In the genomic region with DNA sequence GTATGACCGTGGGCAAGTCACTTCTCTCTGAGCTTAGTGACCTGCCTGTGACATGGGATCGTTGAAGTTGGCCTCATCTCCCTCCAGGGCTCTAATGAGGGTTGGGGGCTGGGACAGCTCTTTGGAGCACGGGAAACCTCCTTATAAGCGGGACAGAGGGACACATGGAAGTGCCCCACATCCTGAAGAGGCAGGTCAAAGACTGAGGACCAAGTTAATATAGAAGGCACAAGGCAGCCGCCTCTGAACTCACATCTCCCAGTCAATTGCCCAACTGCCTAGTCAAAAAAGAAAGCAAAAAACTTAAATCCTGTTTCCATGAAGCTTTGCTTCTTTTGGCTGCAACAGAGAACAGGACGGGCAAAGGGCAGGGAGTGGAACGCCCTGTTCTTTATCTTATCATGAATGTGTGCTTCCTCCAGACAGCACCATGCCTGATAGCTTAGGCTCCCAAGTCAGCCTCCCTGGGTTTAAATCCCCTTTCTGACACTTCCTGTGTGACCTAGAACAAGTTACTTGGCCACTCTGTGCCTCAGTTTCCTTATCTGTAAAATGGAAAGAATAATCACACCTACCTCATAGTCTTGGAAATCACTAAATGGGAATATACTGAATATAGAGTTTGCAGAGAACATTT, we compare ENCODE assay signal across 1 cellular context.
TF ChIP-seq lines count a peak whose summit lies in the region.

No MANE protein-coding gene starts in this region.

TF ChIP-seq in K562, 482 proteins besides CTCF, POLR2A, EP300 and RAD21 (continued from another document and continues in another):
- peak; percentile 36; the same call in 1 of the 2 replicates for TF ChIP-seq TCF3 (CRISPR knock-in tag; IDR thresholded peaks at IDR 0.05)
- no peak for TF ChIP-seq CHD1 (IDR thresholded peaks at IDR 0.05; ENCODE audit: low read length)
- TF ChIP-seq ZNF384 (IDR thresholded peaks at IDR 0.05; ENCODE audit: low read depth, low read length): no peak
- no peak for TF ChIP-seq ZNF274 (IDR thresholded peaks at IDR 0.05; ENCODE audit: borderline replicate concordance, low read depth, low read length)
- TF ChIP-seq CBFA2T3 (IDR thresholded peaks at IDR 0.05): peak; percentile 46
- TF ChIP-seq CLOCK (CRISPR knock-in tag; IDR thresholded peaks at IDR 0.05; ENCODE audit: borderline replicate concordance): no peak
- no peak for TF ChIP-seq PYGO2 (tag; IDR thresholded peaks at IDR 0.05)
- no peak for TF ChIP-seq ZNF785 (CRISPR knock-in tag; IDR thresholded peaks at IDR 0.05)
- no peak for TF ChIP-seq RFX5 (IDR thresholded peaks at IDR 0.05; ENCODE audit: low read depth, low read length)
- TF ChIP-seq CCNT2 (IDR thresholded peaks at IDR 0.05; ENCODE audit: borderline replicate concordance, extremely low read depth, insufficient read length, low read depth, low read length): no peak
- no peak for TF ChIP-seq NELFE (IDR thresholded peaks at IDR 0.05; ENCODE audit: insufficient read depth, insufficient read length)
- peak; percentile 26; the same call in 1 of the 2 replicates for TF ChIP-seq KLF1 (tag; IDR thresholded peaks at IDR 0.05)
- TF ChIP-seq ZNF79 (CRISPR knock-in tag; IDR thresholded peaks at IDR 0.05; ENCODE audit: low read depth): no peak
- TF ChIP-seq HDAC2 (IDR thresholded peaks at IDR 0.05): peak; percentile 67; the same call in 1 of the 2 replicates
- peak; percentile 95 for TF ChIP-seq ADNP (tag; IDR thresholded peaks at IDR 0.05)
- no peak for TF ChIP-seq MTA1 (IDR thresholded peaks at IDR 0.05; ENCODE audit: borderline replicate concordance)
- no peak for TF ChIP-seq ZNF57 (CRISPR knock-in tag; IDR thresholded peaks at IDR 0.05)
- TF ChIP-seq ATF1 (CRISPR knock-in tag; IDR thresholded peaks at IDR 0.05): no peak
- 0 out of 2 replicates have a peak, but pooled peaks have one; percentile 16 for TF ChIP-seq ATF1 (tag; IDR thresholded peaks at IDR 0.05)
- no peak for TF ChIP-seq ZC3H4 (CRISPR knock-in tag; IDR thresholded peaks at IDR 0.05; ENCODE audit: borderline replicate concordance)
- TF ChIP-seq ZFX (CRISPR knock-in tag; IDR thresholded peaks at IDR 0.05): no peak
- TF ChIP-seq, protein P1, sequence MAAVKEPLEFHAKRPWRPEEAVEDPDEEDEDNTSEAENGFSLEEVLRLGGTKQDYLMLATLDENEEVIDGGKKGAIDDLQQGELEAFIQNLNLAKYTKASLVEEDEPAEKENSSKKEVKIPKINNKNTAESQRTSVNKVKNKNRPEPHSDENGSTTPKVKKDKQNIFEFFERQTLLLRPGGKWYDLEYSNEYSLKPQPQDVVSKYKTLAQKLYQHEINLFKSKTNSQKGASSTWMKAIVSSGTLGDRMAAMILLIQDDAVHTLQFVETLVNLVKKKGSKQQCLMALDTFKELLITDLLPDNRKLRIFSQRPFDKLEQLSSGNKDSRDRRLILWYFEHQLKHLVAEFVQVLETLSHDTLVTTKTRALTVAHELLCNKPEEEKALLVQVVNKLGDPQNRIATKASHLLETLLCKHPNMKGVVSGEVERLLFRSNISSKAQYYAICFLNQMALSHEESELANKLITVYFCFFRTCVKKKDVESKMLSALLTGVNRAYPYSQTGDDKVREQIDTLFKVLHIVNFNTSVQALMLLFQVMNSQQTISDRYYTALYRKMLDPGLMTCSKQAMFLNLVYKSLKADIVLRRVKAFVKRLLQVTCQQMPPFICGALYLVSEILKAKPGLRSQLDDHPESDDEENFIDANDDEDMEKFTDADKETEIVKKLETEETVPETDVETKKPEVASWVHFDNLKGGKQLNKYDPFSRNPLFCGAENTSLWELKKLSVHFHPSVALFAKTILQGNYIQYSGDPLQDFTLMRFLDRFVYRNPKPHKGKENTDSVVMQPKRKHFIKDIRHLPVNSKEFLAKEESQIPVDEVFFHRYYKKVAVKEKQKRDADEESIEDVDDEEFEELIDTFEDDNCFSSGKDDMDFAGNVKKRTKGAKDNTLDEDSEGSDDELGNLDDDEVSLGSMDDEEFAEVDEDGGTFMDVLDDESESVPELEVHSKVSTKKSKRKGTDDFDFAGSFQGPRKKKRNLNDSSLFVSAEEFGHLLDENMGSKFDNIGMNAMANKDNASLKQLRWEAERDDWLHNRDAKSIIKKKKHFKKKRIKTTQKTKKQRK (IDR thresholded peaks at IDR 0.05; ENCODE audit: borderline replicate concordance, low read depth, low read length): no peak
- peak; percentile 92 for TF ChIP-seq ZFP36 (IDR thresholded peaks at IDR 0.05; ENCODE audit: low read depth, low read length, partially characterized antibody)
- TF ChIP-seq TRIM28 (IDR thresholded peaks at IDR 0.05): no peak
- TF ChIP-seq, protein P2, sequence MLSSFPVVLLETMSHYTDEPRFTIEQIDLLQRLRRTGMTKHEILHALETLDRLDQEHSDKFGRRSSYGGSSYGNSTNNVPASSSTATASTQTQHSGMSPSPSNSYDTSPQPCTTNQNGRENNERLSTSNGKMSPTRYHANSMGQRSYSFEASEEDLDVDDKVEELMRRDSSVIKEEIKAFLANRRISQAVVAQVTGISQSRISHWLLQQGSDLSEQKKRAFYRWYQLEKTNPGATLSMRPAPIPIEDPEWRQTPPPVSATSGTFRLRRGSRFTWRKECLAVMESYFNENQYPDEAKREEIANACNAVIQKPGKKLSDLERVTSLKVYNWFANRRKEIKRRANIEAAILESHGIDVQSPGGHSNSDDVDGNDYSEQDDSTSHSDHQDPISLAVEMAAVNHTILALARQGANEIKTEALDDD (IDR thresholded peaks at IDR 0.05): peak; percentile 40; the same call in 1 of the 2 replicates
- TF ChIP-seq TOE1 (IDR thresholded peaks at IDR 0.05; ENCODE audit: borderline replicate concordance): no peak
- no peak for TF ChIP-seq TOE1 (CRISPR knock-in tag; IDR thresholded peaks at IDR 0.05; ENCODE audit: borderline replicate concordance, low read depth)
- TF ChIP-seq SNIP1 (IDR thresholded peaks at IDR 0.05; ENCODE audit: low read depth): no peak
- TF ChIP-seq CBX3 (IDR thresholded peaks at IDR 0.05; ENCODE audit: borderline replicate concordance in 1 of 2, low read length in 2 of 2): no peak
- TF ChIP-seq CEBPB (tag; IDR thresholded peaks at IDR 0.05): peak; percentile 44; the same call in 1 of the 2 replicates
- TF ChIP-seq NCOR1 (IDR thresholded peaks at IDR 0.05): no peak
- no peak for TF ChIP-seq CBX1 (IDR thresholded peaks at IDR 0.05; ENCODE audit: low read depth)
- TF ChIP-seq ZFP30 (CRISPR knock-in tag; IDR thresholded peaks at IDR 0.05; ENCODE audit: borderline replicate concordance): no peak
- TF ChIP-seq ZNF444 (CRISPR knock-in tag; IDR thresholded peaks at IDR 0.05): no peak
- TF ChIP-seq HMGXB4 (CRISPR knock-in tag; IDR thresholded peaks at IDR 0.05): no peak
- TF ChIP-seq HEY1 (CRISPR knock-in tag; IDR thresholded peaks at IDR 0.05; ENCODE audit: borderline replicate concordance): no peak
- TF ChIP-seq MAZ (CRISPR knock-in tag; conservative IDR thresholded peaks at IDR 0.05 in 1 of 2, IDR thresholded peaks at IDR 0.05 in 1 of 2): no peak
- no peak for TF ChIP-seq ZNF23 (CRISPR knock-in tag; IDR thresholded peaks at IDR 0.05)
- no peak for TF ChIP-seq ATF7 (IDR thresholded peaks at IDR 0.05)
- TF ChIP-seq, protein P3, sequence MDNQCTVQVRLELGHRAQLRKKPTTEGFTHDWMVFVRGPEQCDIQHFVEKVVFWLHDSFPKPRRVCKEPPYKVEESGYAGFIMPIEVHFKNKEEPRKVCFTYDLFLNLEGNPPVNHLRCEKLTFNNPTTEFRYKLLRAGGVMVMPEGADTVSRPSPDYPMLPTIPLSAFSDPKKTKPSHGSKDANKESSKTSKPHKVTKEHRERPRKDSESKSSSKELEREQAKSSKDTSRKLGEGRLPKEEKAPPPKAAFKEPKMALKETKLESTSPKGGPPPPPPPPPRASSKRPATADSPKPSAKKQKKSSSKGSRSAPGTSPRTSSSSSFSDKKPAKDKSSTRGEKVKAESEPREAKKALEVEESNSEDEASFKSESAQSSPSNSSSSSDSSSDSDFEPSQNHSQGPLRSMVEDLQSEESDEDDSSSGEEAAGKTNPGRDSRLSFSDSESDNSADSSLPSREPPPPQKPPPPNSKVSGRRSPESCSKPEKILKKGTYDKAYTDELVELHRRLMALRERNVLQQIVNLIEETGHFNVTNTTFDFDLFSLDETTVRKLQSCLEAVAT (IDR thresholded peaks at IDR 0.05): no peak
- TF ChIP-seq KDM1A (IDR thresholded peaks at IDR 0.05): peak; percentile 34 to 57; a peak in 3 of 4 replicates
- no peak for TF ChIP-seq SUPT5H (IDR thresholded peaks at IDR 0.05)
- TF ChIP-seq, protein P4, sequence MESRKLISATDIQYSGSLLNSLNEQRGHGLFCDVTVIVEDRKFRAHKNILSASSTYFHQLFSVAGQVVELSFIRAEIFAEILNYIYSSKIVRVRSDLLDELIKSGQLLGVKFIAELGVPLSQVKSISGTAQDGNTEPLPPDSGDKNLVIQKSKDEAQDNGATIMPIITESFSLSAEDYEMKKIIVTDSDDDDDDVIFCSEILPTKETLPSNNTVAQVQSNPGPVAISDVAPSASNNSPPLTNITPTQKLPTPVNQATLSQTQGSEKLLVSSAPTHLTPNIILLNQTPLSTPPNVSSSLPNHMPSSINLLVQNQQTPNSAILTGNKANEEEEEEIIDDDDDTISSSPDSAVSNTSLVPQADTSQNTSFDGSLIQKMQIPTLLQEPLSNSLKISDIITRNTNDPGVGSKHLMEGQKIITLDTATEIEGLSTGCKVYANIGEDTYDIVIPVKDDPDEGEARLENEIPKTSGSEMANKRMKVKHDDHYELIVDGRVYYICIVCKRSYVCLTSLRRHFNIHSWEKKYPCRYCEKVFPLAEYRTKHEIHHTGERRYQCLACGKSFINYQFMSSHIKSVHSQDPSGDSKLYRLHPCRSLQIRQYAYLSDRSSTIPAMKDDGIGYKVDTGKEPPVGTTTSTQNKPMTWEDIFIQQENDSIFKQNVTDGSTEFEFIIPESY (CRISPR knock-in tag; IDR thresholded peaks at IDR 0.05): no peak
- no peak for TF ChIP-seq SMC3 (conservative IDR thresholded peaks at IDR 0.05; ENCODE audit: insufficient read depth, low read depth, low read length)
- TF ChIP-seq EHMT2 (IDR thresholded peaks at IDR 0.05): no peak
- TF ChIP-seq ZNF561 (CRISPR knock-in tag; conservative IDR thresholded peaks at IDR 0.05): no peak
- no peak for TF ChIP-seq CBFB (CRISPR knock-in tag; IDR thresholded peaks at IDR 0.05)
- TF ChIP-seq KLF16 (IDR thresholded peaks at IDR 0.05): 0 out of 2 replicates have a peak, but pooled peaks have one; percentile 10
- TF ChIP-seq POLR2G (IDR thresholded peaks at IDR 0.05; ENCODE audit: low read depth, low read length): no peak
- peak; percentile 64; the same call in 1 of the 2 replicates for TF ChIP-seq SMARCA5 (IDR thresholded peaks at IDR 0.05)
- no peak for TF ChIP-seq SAFB2 (IDR thresholded peaks at IDR 0.05; ENCODE audit: borderline replicate concordance, low read depth, low read length, severe bottlenecking)
- no peak for TF ChIP-seq ZNF584 (CRISPR knock-in tag; IDR thresholded peaks at IDR 0.05; ENCODE audit: low read depth)
- no peak for TF ChIP-seq NR2C2 (CRISPR knock-in tag; IDR thresholded peaks at IDR 0.05)
- no peak for TF ChIP-seq NR2C2 (tag; IDR thresholded peaks at IDR 0.05)
- no peak for TF ChIP-seq ILK (tag; IDR thresholded peaks at IDR 0.05; ENCODE audit: borderline replicate concordance, low read depth)
- TF ChIP-seq, protein P5, sequence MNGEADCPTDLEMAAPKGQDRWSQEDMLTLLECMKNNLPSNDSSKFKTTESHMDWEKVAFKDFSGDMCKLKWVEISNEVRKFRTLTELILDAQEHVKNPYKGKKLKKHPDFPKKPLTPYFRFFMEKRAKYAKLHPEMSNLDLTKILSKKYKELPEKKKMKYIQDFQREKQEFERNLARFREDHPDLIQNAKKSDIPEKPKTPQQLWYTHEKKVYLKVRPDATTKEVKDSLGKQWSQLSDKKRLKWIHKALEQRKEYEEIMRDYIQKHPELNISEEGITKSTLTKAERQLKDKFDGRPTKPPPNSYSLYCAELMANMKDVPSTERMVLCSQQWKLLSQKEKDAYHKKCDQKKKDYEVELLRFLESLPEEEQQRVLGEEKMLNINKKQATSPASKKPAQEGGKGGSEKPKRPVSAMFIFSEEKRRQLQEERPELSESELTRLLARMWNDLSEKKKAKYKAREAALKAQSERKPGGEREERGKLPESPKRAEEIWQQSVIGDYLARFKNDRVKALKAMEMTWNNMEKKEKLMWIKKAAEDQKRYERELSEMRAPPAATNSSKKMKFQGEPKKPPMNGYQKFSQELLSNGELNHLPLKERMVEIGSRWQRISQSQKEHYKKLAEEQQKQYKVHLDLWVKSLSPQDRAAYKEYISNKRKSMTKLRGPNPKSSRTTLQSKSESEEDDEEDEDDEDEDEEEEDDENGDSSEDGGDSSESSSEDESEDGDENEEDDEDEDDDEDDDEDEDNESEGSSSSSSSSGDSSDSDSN (IDR thresholded peaks at IDR 0.05; ENCODE audit: borderline replicate concordance in 1 of 2, low read depth in 2 of 2, low read length in 2 of 2): no peak
